In genomic region chr9:128257086-128257825, GRCh38 we compare ENCODE assay signal across 14 cellular contexts.
"Had no signal": no experiment of that assay in that cellular context is flagged by ENCODE, and none has a peak within 500 bp of the region (broad histone marks: within the 10 kb centered on the region; RNA-seq: fewer than 3 reads in every experiment).

No MANE protein-coding gene starts in this region.

- H3K4me1 ChIP-seq: right atrium auricular region, upper lobe of left lung had no signal

- H3K27ac Mint-ChIP-seq: activated CD8-positive, alpha-beta T cell treated with anti-CD3 and anti-CD28 coated beads for 36 hours; activated naive CD4-positive, alpha-beta T cell treated with anti-CD3 and anti-CD28 coated beads, Interleukin-2, amount 10 ng/mL, durations not matched to agents 7 days and 5 days; dendritic cell treated with granulocyte-macrophage colony-stimulating factor and Interleukin-4, amounts not matched to agents 40 ng/mL and 50 ng/mL, for 4 days had no signal

- H3K4me3 ChIP-seq: adrenal gland, right atrium auricular region, upper lobe of left lung had no signal

- H3K9me3 ChIP-seq: adrenal gland, right atrium auricular region, upper lobe of left lung had no signal

- H3K4me3 Mint-ChIP-seq: activated CD8-positive, alpha-beta T cell treated with anti-CD3 and anti-CD28 coated beads for 36 hours; activated naive CD4-positive, alpha-beta T cell treated with anti-CD3 and anti-CD28 coated beads, Interleukin-2, amount 10 ng/mL, durations not matched to agents 7 days and 5 days; dendritic cell treated with granulocyte-macrophage colony-stimulating factor and Interleukin-4, amounts not matched to agents 40 ng/mL and 50 ng/mL, for 4 days had no signal

- DNase-seq: activated CD8-positive, alpha-beta T cell treated with anti-CD3 and anti-CD28 coated beads for 36 hours; activated naive CD4-positive, alpha-beta T cell treated with anti-CD3 and anti-CD28 coated beads, Interleukin-2, amount 10 ng/mL, durations not matched to agents 7 days and 5 days; adrenal gland; central memory CD4-positive, alpha-beta T cell; hippocampal formation; kidney glomerular epithelial cell; mesendoderm; small intestine; stimulated activated naive CD4-positive, alpha-beta T cell; T-helper 9 cell; upper lobe of left lung had no signal

- H3K4me1 Mint-ChIP-seq: activated naive CD4-positive, alpha-beta T cell treated with anti-CD3 and anti-CD28 coated beads, Interleukin-2, amount 10 ng/mL, durations not matched to agents 7 days and 5 days had no signal

- FAIRE-seq: small intestine had no signal

- H3K27me3 ChIP-seq: adrenal gland, right atrium auricular region, upper lobe of left lung had no signal

- H3K27me3 Mint-ChIP-seq: activated CD8-positive, alpha-beta T cell treated with anti-CD3 and anti-CD28 coated beads for 36 hours had no signal

- H3K27ac ChIP-seq: adrenal gland, right atrium auricular region, upper lobe of left lung, VCaP had no signal

- H3K9me3 Mint-ChIP-seq: activated CD8-positive, alpha-beta T cell treated with anti-CD3 and anti-CD28 coated beads for 36 hours; activated naive CD4-positive, alpha-beta T cell treated with anti-CD3 and anti-CD28 coated beads, Interleukin-2, amount 10 ng/mL, durations not matched to agents 7 days and 5 days; dendritic cell treated with granulocyte-macrophage colony-stimulating factor and Interleukin-4, amounts not matched to agents 40 ng/mL and 50 ng/mL, for 4 days had no signal
